Comparison of ENCODE assay signal across 12 cellular contexts in the genomic region with DNA sequence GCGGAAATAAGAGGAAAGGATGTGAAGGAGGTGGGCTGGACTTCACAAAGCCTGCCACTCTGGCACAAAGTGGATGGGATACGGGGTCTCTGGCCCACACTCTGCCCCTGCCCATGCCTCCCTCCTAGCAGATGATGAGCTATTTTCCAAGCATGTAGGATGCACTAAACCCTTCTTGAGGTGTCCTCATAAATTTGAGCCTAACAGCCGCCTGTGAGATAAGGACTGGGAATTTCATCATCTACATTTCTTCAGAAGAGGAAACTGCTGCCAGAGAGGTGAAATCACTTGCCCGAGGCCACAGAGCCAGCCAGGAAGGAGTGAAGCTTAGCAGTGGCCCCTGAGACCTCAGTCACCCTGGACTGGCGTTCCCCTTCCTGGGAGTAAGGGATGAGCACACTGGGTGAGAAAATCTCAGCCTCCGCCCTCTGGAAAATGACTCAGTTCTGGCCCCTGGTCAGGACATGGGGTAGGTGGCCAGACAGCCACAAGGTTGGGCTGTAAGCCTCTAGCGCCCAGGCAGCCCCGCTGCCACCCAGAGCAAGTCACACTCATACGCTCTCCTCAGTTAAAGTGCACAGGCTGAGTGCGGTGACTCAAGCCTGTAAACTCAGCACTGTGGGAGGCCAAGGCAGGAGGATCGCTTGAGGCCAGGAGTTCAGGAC. TPM values are rescaled to one million over a fixed set of nuclear protein-coding genes. Genes with fewer than 3 reads are reported as not detected.
A peak's percentile ranks its signal among the peaks of the same experiment; 100 is the strongest.
DNase-seq lines count a peak whose midpoint lies in the region; TF ChIP-seq lines count a peak whose summit lies in the region.
"Had no signal": no experiment of that assay in that cellular context is flagged by ENCODE, and none has a peak within 500 bp of the region (broad histone marks: within the 10 kb centered on the region; RNA-seq: fewer than 3 reads in every experiment).

No MANE protein-coding gene starts in this region.

- no peak overlapping the region for H3K4me3 ChIP-seq in left ventricle myocardium inferior
- H3K4me3 ChIP-seq in effector memory CD4-positive, alpha-beta T cell (ENCODE audit: insufficient read depth, low read depth, low read length, poor library complexity, severe bottlenecking) = no peak overlapping the region

- H3K36me3 Mint-ChIP-seq in activated naive CD4-positive, alpha-beta T cell treated with anti-CD3 and anti-CD28 coated beads for 36 hours (ENCODE audit: low read depth) = no peaks in the 10 kb centered on the region
- H3K36me3 Mint-ChIP-seq: activated CD4-positive, alpha-beta memory T cell treated with anti-CD3 and anti-CD28 coated beads for 36 hours had no signal

- no peak overlapping the region for H3K27ac Mint-ChIP-seq in activated naive CD4-positive, alpha-beta T cell treated with anti-CD3 and anti-CD28 coated beads for 36 hours
- H3K27ac Mint-ChIP-seq: activated CD4-positive, alpha-beta memory T cell treated with anti-CD3 and anti-CD28 coated beads for 36 hours had no signal

- H3K4me1 ChIP-seq in left ventricle myocardium inferior = peaks cover 79% of the 10 kb centered on the region
- no peaks in the 10 kb centered on the region for H3K4me1 ChIP-seq in effector memory CD4-positive, alpha-beta T cell (ENCODE audit: control insufficient read depth, insufficient read depth, low read length, poor library complexity, severe bottlenecking)

- H3K27me3 ChIP-seq in left ventricle myocardium inferior (ENCODE audit: low read depth) = no peaks in the 10 kb centered on the region
- no peaks in the 10 kb centered on the region for H3K27me3 ChIP-seq in effector memory CD4-positive, alpha-beta T cell (replicated peaks; ENCODE audit: control insufficient read depth, insufficient read depth, low read length, poor library complexity, severe bottlenecking)

- H3K9me3 ChIP-seq in left ventricle myocardium inferior (replicated peaks) = peaks cover 6% of the 10 kb centered on the region
- no peaks in the 10 kb centered on the region for H3K9me3 ChIP-seq in effector memory CD4-positive, alpha-beta T cell (ENCODE audit: control insufficient read depth, low read length)

- no peak for TF ChIP-seq CTCF in left ventricle myocardium inferior (IDR thresholded peaks at IDR 0.05; ENCODE audit: borderline replicate concordance)

- H3K9me3 Mint-ChIP-seq in activated naive CD4-positive, alpha-beta T cell treated with anti-CD3 and anti-CD28 coated beads for 36 hours = no peaks in the 10 kb centered on the region
- H3K9me3 Mint-ChIP-seq: activated CD4-positive, alpha-beta memory T cell treated with anti-CD3 and anti-CD28 coated beads for 36 hours had no signal

- DNase-seq in SIG-M5 treated with dmso at 0.1 percent for 504 hours (lab: John Stamatoyannopoulos, UW; ENCODE audit: unreplicated experiment) = peak; percentile 65
- no peak for DNase-seq in SIG-M5 (lab: John Stamatoyannopoulos, UW)
- peak; percentile 90 to 96 for DNase-seq in SW 1271 (lab: John Stamatoyannopoulos, UW)
- DNase-seq in left ventricle myocardium inferior = no peak
- DNase-seq in ureter (ENCODE audit: low spot score) = peak; percentile 61
- DNase-seq in effector memory CD4-positive, alpha-beta T cell = no peak
- no peak for DNase-seq in activated naive CD4-positive, alpha-beta T cell treated with anti-CD3 and anti-CD28 coated beads for 36 hours
- no peak for DNase-seq in T-helper 9 cell
- DNase-seq: activated CD4-positive, alpha-beta memory T cell treated with anti-CD3 and anti-CD28 coated beads for 36 hours; NCI-H1436 had no signal

- intact Hi-C loops in left ventricle myocardium inferior (cut with micrococcal nuclease) = loop anchor here (10.0 kb wide), 2 partner anchors 154 to 234 kb away; no protein-coding TSS in a partner anchor
- intact Hi-C loops in activated naive CD4-positive, alpha-beta T cell treated with anti-CD3 and anti-CD28 coated beads for 36 hours (cut with micrococcal nuclease) = no loop called here

- no peak overlapping the region for H3K4me3 Mint-ChIP-seq in activated naive CD4-positive, alpha-beta T cell treated with anti-CD3 and anti-CD28 coated beads for 36 hours
- H3K4me3 Mint-ChIP-seq: activated CD4-positive, alpha-beta memory T cell treated with anti-CD3 and anti-CD28 coated beads for 36 hours had no signal

- H3K27me3 Mint-ChIP-seq in activated naive CD4-positive, alpha-beta T cell treated with anti-CD3 and anti-CD28 coated beads for 36 hours (ENCODE audit: low read depth) = no peaks in the 10 kb centered on the region
- H3K27me3 Mint-ChIP-seq: activated CD4-positive, alpha-beta memory T cell treated with anti-CD3 and anti-CD28 coated beads for 36 hours had no signal

- no peaks in the 10 kb centered on the region for H3K36me3 ChIP-seq in left ventricle myocardium inferior
- no peaks in the 10 kb centered on the region for H3K36me3 ChIP-seq in effector memory CD4-positive, alpha-beta T cell (ENCODE audit: control insufficient read depth, insufficient read depth, low read length)

- CTCF ChIA-PET in activated naive CD4-positive, alpha-beta T cell treated with anti-CD3 and anti-CD28 coated beads for 36 hours (lab: Charles Lee) = no interaction called here

- no peaks in the 10 kb centered on the region for H3K4me1 Mint-ChIP-seq in activated naive CD4-positive, alpha-beta T cell treated with anti-CD3 and anti-CD28 coated beads for 36 hours (ENCODE audit: low read depth)

- H3K27ac ChIP-seq in left ventricle myocardium inferior (replicated peaks) = peak overlapping the region; percentile 90
- no peak overlapping the region for H3K27ac ChIP-seq in effector memory CD4-positive, alpha-beta T cell (ENCODE audit: insufficient read depth, low read length, poor library complexity, severe bottlenecking)
- H3K27ac ChIP-seq: 22Rv1 had no signal

RNA-seq across cellular contexts. Expression of gene MB, which starts 27.9 kb away (rescaled TPM):
- total RNA-seq in left ventricle myocardium inferior (16,708 TPM), ureter (3.4 TPM)
- total RNA-seq in activated naive CD4-positive, alpha-beta T cell treated with anti-CD3 and anti-CD28 coated beads for 36 hours = not detected
- total RNA-seq: activated CD4-positive, alpha-beta memory T cell treated with anti-CD3 and anti-CD28 coated beads for 36 hours; endothelial cell of umbilical vein had no signal

RNA-seq across cellular contexts. Expression of gene RASD2, which starts 48.6 kb away (rescaled TPM):
- total RNA-seq in left ventricle myocardium inferior (5.0 TPM), ureter (8.7 TPM)
- total RNA-seq in activated naive CD4-positive, alpha-beta T cell treated with anti-CD3 and anti-CD28 coated beads for 36 hours = not detected
- total RNA-seq: endothelial cell of umbilical vein had no signal

RNA-seq across cellular contexts. Expression of gene APOL6, which starts 59.0 kb away (rescaled TPM):
- total RNA-seq in left ventricle myocardium inferior (4.8 TPM), ureter (37.2 TPM)
- 10 to 100 TPM; 33.6 to 33.8 TPM for total RNA-seq in activated naive CD4-positive, alpha-beta T cell treated with anti-CD3 and anti-CD28 coated beads for 36 hours

Comparison
In these comparisons a context has a peak if more than half of its experiments do, and no peak if none do; other contexts are left out.
1. DNase-seq: peak in SIG-M5 treated with dmso at 0.1 percent for 504 hours (single experiment), SW 1271 (2 of 2) and ureter (single experiment); none in SIG-M5 (single experiment), left ventricle myocardium inferior (single experiment), effector memory CD4-positive, alpha-beta T cell (0 of 3), activated naive CD4-positive, alpha-beta T cell treated with anti-CD3 and anti-CD28 coated beads for 36 hours (single experiment) and T-helper 9 cell (single experiment).
2. RNA of gene MB, which starts 27.9 kb away (total RNA-seq): 16,708 TPM in left ventricle myocardium inferior (single experiment); 3.4 TPM in ureter (single experiment) and not detected in activated naive CD4-positive, alpha-beta T cell treated with anti-CD3 and anti-CD28 coated beads for 36 hours; every median in the first group is over 1,000 times any median in the second.